Comparison of ENCODE assay signal across 8 cellular contexts in the genomic region with DNA sequence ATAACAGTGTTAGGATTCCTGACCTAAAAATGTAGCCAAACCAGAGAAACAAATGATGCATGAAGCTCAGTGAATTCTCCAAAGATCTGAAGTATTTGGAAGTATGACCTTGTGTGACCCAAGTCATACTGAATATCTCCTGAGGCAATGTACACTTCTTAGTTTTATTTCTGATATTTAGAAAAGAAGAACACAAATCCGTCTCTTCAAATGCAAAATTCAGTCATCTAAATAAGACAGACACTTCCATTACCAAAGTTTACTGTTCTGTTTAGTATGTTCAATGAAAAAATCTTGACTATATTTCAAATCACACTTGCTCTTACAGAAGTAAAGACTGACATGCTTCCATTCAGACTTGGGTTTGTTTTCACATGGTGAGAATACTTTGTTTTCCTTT.
"Had no signal": no experiment of that assay in that cellular context is flagged by ENCODE, and none has a peak within 500 bp of the region (broad histone marks: within the 10 kb centered on the region; RNA-seq: fewer than 3 reads in every experiment).

No MANE protein-coding gene starts in this region.

- H3K9ac ChIP-seq: GM23248 had no signal

- H3K27ac Mint-ChIP-seq: HFFc6, IgD-negative memory B cell had no signal

- DNase-seq: GM23248, GOT3, H7, HFFc6, KBM-7 had no signal

- H3K27me3 Mint-ChIP-seq: IgD-negative memory B cell had no signal

- H3K4me1 Mint-ChIP-seq: IgD-negative memory B cell had no signal

- H3K36me3 Mint-ChIP-seq: IgD-negative memory B cell had no signal

- H3K4me3 ChIP-seq: GM23248, HAP-1 had no signal

- H3K4me3 Mint-ChIP-seq: HFFc6, IgD-negative memory B cell had no signal

- H3K36me3 ChIP-seq: HAP-1 had no signal

- H3K9me3 ChIP-seq: HAP-1 had no signal

- FAIRE-seq: HepG2 had no signal

- H3K27ac ChIP-seq: GM23248 had no signal
